ENCODE assay signal across 23 cellular contexts in the genomic region with DNA sequence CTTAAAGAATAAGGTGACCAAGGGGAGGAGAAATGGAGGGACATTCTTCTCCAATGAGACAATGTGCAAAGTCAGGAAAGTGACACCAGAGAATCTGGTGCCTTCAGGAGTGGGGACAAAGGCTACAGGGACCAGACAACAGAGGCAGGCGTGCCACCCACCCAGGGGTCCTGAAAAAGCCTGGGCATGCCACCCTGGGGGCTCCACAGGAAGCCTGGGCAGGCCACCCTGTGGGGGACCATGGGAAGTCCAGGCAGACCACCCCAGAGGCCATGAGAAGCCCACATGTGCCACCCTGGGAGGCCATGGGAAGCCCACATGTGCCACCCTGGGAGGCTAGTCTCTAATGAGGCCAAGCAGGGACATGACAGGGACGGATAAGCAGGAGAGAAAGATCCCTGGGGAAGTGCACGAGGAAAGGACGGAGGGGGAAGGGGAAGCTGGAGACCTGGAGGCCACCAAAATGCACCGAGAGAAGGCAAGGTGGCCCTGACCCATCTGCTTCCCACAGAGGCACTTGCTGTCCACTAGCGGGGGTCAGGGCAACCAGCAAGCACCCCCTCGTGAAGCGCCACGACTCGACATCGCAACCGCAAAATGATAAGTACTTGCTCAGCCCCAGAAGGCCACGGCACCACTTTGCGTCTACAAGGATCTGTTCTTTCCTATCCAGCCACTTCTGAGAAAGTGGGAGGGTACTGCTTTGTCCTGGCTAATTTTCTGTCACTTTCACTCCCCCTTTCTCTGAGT. TPM values are rescaled to one million over a fixed set of nuclear protein-coding genes. Genes with fewer than 3 reads are reported as not detected.
DNase-seq lines count a peak whose midpoint lies in the region; FAIRE-seq and TF ChIP-seq lines count a peak whose summit lies in the region.
"Had no signal": no experiment of that assay in that cellular context is flagged by ENCODE, and none has a peak within 500 bp of the region (broad histone marks: within the 10 kb centered on the region; RNA-seq: fewer than 3 reads in every experiment).

No MANE protein-coding gene starts in this region.

- TF ChIP-seq CTCF in HEK293 (tag by site-specific recombination; IDR thresholded peaks at IDR 0.05) (no peak), kidney (IDR thresholded peaks at IDR 0.05; ENCODE audit: borderline replicate concordance, extremely low read depth, insufficient read depth) (no peak), spleen (IDR thresholded peaks at IDR 0.05 in 8 of 11, conservative IDR thresholded peaks at IDR 0.05 in 3 of 11) (no peak)

- FAIRE-seq in kidney (lab: Jason Lieb, UNC) = no peak
- FAIRE-seq: GM12891 had no signal

- peak; percentile 46 for DNase-seq in NCI-H82 (lab: John Stamatoyannopoulos, UW)
- DNase-seq in NCI-H82 treated with DMSO at 0.1 percent for 48 hours (lab: John Stamatoyannopoulos, UW; ENCODE audit: unreplicated experiment) = no peak
- DNase-seq in kidney = peak; percentile 61
- peak; percentile 41 for DNase-seq in spleen
- DNase-seq in NCI-H1436 treated with DMSO at 0.1 percent for 48 hours (lab: John Stamatoyannopoulos, UW) = no peak
- DNase-seq in activated CD4-positive, CD25-positive, alpha-beta regulatory T cell (lab: John Stamatoyannopoulos, UW) = no peak
- no peak for DNase-seq in NCI-H1417 treated with DMSO at 0.1 percent for 48 hours (lab: John Stamatoyannopoulos, UW)
- DNase-seq: ACHN; CD8-positive, alpha-beta T cell; DMS153; H9; KBM-7; MM.1S; NCI-H1048; NCI-H1436; NCI-H1930 had no signal

- POLR2A ChIA-PET in HEK293 (lab: Yijun Ruan, JAX) = no interaction called here

- no peaks in the 10 kb centered on the region for H3K9me3 ChIP-seq in HEK293 (ENCODE audit: control insufficient read depth, insufficient read depth, low read depth, low read length)
- no peaks in the 10 kb centered on the region for H3K9me3 ChIP-seq in kidney (ENCODE audit: control insufficient read depth in 1 of 2, low read length in 2 of 2)
- no peaks in the 10 kb centered on the region for H3K9me3 ChIP-seq in spleen
- H3K9me3 ChIP-seq: BLaER1 treated with 17β-estradiol and CSF1 and Interleukin-3, amounts not matched to agents 10 nM and 100 nM; Peyer's patch had no signal

- TF ChIP-seq POLR2A in spleen (IDR thresholded peaks at IDR 0.05) = no peak

- intact Hi-C loops in kidney (cut with DNase I) = no loop called here
- intact Hi-C loops in spleen (cut with DNase I; ENCODE audit: low total_unique reads) = no loop called here

- H3K36me3 ChIP-seq in HEK293 (ENCODE audit: control insufficient read depth in 2 of 2, insufficient read depth in 1 of 2, low read length in 2 of 2) (no peaks in the 10 kb centered on the region), kidney (ENCODE audit: control insufficient read depth in 1 of 2, insufficient read depth in 2 of 2, low read length in 2 of 2) (no peaks in the 10 kb centered on the region), spleen (no peaks in the 10 kb centered on the region)
- H3K36me3 ChIP-seq: BLaER1 treated with 17β-estradiol and CSF1 and Interleukin-3, amounts not matched to agents 10 nM and 100 nM; Peyer's patch had no signal

- CTCF ChIA-PET in HEK293 (lab: Yijun Ruan, JAX) = no interaction called here

- no peak overlapping the region for H3K4me3 ChIP-seq in HEK293 (ENCODE audit: low read depth, low read length)
- H3K4me3 ChIP-seq in kidney (ENCODE audit: low read length in 2 of 2) = no peak overlapping the region
- H3K4me3 ChIP-seq in spleen = no peak overlapping the region
- H3K4me3 ChIP-seq: BLaER1 treated with 17β-estradiol and CSF1 and Interleukin-3, amounts not matched to agents 10 nM and 100 nM; Peyer's patch; SK-N-MC had no signal

- no peak overlapping the region for H3K9ac ChIP-seq in kidney (ENCODE audit: low read length in 2 of 2)
- H3K9ac ChIP-seq: BLaER1 treated with 17β-estradiol and CSF1 and Interleukin-3, amounts not matched to agents 10 nM and 100 nM had no signal

- H3K27me3 ChIP-seq in spleen (replicated peaks in 1 of 7) = peaks cover 0 to 29% (median 0%) of the 10 kb centered on the region in 7 donors
- H3K27me3 ChIP-seq: Peyer's patch had no signal

- H3K4me1 ChIP-seq in HEK293 (ENCODE audit: control insufficient read depth, insufficient read depth, low read length) (no peaks in the 10 kb centered on the region), kidney (ENCODE audit: control insufficient read depth in 1 of 2, insufficient read depth in 1 of 2, low read depth in 1 of 2, low read length in 2 of 2) (no peaks in the 10 kb centered on the region), spleen (no peaks in the 10 kb centered on the region)
- H3K4me1 ChIP-seq: BLaER1 treated with 17β-estradiol and CSF1 and Interleukin-3, amounts not matched to agents 10 nM and 100 nM had no signal

- WGBS in spleen, 5 donors = 79 to 92% (median 85%) methylated on average over 14 of the region's 14 CpGs

- H3K27ac ChIP-seq in HEK293 (ENCODE audit: extremely low read depth, low read depth, low read length) = no peak overlapping the region
- no peak overlapping the region for H3K27ac ChIP-seq in kidney (ENCODE audit: low read depth in 2 of 2, low read length in 2 of 2)
- no peak overlapping the region for H3K27ac ChIP-seq in spleen
- H3K27ac ChIP-seq: 22Rv1; BLaER1 treated with 17β-estradiol and CSF1 and Interleukin-3, amounts not matched to agents 10 nM and 100 nM; HL-60; Peyer's patch; SK-N-MC had no signal

TF ChIP-seq in HEK293, 187 proteins besides CTCF, POLR2A, EP300 and RAD21:
- TF ChIP-seq ZFHX2 (tag by site-specific recombination; conservative IDR thresholded peaks at IDR 0.05) = no peak
- TF ChIP-seq, protein P1, sequence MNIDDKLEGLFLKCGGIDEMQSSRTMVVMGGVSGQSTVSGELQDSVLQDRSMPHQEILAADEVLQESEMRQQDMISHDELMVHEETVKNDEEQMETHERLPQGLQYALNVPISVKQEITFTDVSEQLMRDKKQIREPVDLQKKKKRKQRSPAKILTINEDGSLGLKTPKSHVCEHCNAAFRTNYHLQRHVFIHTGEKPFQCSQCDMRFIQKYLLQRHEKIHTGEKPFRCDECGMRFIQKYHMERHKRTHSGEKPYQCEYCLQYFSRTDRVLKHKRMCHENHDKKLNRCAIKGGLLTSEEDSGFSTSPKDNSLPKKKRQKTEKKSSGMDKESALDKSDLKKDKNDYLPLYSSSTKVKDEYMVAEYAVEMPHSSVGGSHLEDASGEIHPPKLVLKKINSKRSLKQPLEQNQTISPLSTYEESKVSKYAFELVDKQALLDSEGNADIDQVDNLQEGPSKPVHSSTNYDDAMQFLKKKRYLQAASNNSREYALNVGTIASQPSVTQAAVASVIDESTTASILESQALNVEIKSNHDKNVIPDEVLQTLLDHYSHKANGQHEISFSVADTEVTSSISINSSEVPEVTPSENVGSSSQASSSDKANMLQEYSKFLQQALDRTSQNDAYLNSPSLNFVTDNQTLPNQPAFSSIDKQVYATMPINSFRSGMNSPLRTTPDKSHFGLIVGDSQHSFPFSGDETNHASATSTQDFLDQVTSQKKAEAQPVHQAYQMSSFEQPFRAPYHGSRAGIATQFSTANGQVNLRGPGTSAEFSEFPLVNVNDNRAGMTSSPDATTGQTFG (tag by site-specific recombination; IDR thresholded peaks at IDR 0.05; ENCODE audit: borderline replicate concordance) = no peak
- peak; percentile 81 for TF ChIP-seq GLIS1 (tag by site-specific recombination; IDR thresholded peaks at IDR 0.05)
- TF ChIP-seq ZIC2 (tag by site-specific recombination; IDR thresholded peaks at IDR 0.05) = peak; percentile 79
- TF ChIP-seq ZNF37A (tag by site-specific recombination; IDR thresholded peaks at IDR 0.05) = no peak
- no peak for TF ChIP-seq ZNF791 (tag by site-specific recombination; IDR thresholded peaks at IDR 0.05)

RNA-seq across cellular contexts. Expression of a gene that starts 7.2 kb away (rescaled TPM):
- total RNA-seq in kidney (39.0 TPM), spleen (10 to 100 TPM; 15.1 to 45.5 (median 24.9) TPM)
- polyA plus RNA-seq in kidney (ENCODE audit: insufficient read depth, low read depth, low replicate concordance) (30.1 TPM), spleen (10 to 100 TPM in 2 of 3 donors, 1 to 10 TPM in 1; 7.9 to 33.5 (median 18.2) TPM)

Comparison
In these comparisons a context has a peak if more than half of its experiments do, and no peak if none do; other contexts are left out.
1. DNase-seq: peak in NCI-H82 (single experiment), kidney (single experiment) and spleen (single experiment); none in NCI-H82 treated with DMSO at 0.1 percent for 48 hours (single experiment), NCI-H1436 treated with DMSO at 0.1 percent for 48 hours (single experiment), activated CD4-positive, CD25-positive, alpha-beta regulatory T cell (0 of 4) and NCI-H1417 treated with DMSO at 0.1 percent for 48 hours (single experiment).